In the genomic region with DNA sequence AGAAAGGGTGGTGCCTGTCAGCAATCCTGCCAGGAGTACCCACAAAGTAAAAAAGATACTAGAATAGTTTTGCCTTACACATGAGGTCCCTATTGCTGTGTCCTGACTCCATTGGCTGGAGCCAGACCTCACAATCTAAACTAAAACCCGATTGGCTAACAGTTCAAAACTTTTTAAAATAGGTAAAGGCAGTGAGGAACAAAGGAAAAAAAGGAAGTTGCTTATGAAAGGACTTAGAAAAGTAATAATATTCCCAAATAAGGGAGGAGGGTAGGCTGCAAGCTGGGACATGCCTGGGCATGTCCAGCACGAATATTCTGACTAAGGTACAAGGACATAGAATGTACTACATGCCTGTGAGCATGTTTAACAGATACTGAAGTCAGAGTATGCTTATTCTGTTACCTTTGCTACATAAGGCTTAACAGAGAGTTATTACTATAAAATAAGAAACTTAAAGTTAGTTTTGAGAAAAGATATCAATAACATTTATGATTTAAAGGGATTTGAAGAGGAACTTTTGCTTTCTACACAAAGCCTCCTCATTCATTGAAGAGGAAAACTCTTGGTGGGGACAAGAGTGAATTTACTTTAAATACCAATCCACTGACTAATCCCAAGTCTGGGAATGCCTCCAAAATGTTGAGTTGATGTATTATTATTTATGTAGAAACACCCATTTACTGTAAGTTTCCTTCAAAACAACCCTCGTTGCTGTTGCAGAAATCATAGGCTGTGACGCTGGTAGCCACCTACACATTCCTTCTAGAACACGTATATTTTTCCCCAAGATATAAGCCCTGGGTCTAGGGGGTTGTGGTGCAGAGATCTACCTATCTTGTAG, we compare ENCODE assay signal across 9 cellular contexts. TPM values are rescaled to one million over a fixed set of nuclear protein-coding genes. Genes with fewer than 3 reads are reported as not detected.
DNase-seq lines count a peak whose midpoint lies in the region; ATAC-seq and TF ChIP-seq lines count a peak whose summit lies in the region.
"Had no signal": no experiment of that assay in that cellular context is flagged by ENCODE, and none has a peak within 500 bp of the region (broad histone marks: within the 10 kb centered on the region; RNA-seq: fewer than 3 reads in every experiment).

No MANE protein-coding gene starts in this region.

- H3K4me3 ChIP-seq in adrenal gland (peak overlapping the region in 1 of 4 donors; percentile 0), tibial artery (no peak overlapping the region)

- intact Hi-C loops in adrenal gland (cut with DNase I) = no loop called here
- intact Hi-C loops in tibial artery (cut with DNase I; ENCODE audit: low total_unique reads) = no loop called here

- no peaks in the 10 kb centered on the region for H3K9me3 ChIP-seq in adrenal gland (replicated peaks in 1 of 3)
- H3K9me3 ChIP-seq in tibial artery = no peaks in the 10 kb centered on the region

- H3K36me3 ChIP-seq in adrenal gland (replicated peaks in 1 of 2) (no peaks in the 10 kb centered on the region), tibial artery (no peaks in the 10 kb centered on the region)

- TF ChIP-seq CTCF in adrenal gland (IDR thresholded peaks at IDR 0.05) (no peak), tibial artery (IDR thresholded peaks at IDR 0.05) (no peak)

- ATAC-seq in HG03460 (IDR thresholded peaks at IDR 0.05; ENCODE audit: unreplicated experiment) = no peak

- 24 to 34% (median 32%) methylated on average over 5 of the region's 5 CpGs for WGBS in adrenal gland, 4 donors

- peaks cover 18 to 19% of the 10 kb centered on the region in 2 donors for H3K4me1 ChIP-seq in adrenal gland (replicated peaks in 1 of 2)
- H3K4me1 ChIP-seq in tibial artery = peaks cover 0 to 25% (median 14%) of the 10 kb centered on the region in 4 donors

- DNase-seq in SKM-1 treated with dmso at 0.1 percent for 144 hours (lab: John Stamatoyannopoulos, UW; ENCODE audit: unreplicated experiment) (peak; percentile 63), SKM-1 (lab: John Stamatoyannopoulos, UW; ENCODE audit: unreplicated experiment) (no peak), adrenal gland (peak; percentile 33 to 78 (median 69)), iPS-NIHi11 (ENCODE audit: low spot score) (peak; percentile 22), tibial artery (no peak), occipital lobe (lab: John Stamatoyannopoulos, UW) (no peak)
- no peak for DNase-seq in activated CD4-positive, CD25-positive, alpha-beta regulatory T cell (lab: John Stamatoyannopoulos, UW)
- DNase-seq: COR-L47 had no signal

- H3K27ac ChIP-seq in adrenal gland (peak overlapping the region; percentile 75 to 88 (median 87)), tibial artery (peak overlapping the region; percentile 60 to 61)

- H3K27me3 ChIP-seq in adrenal gland = no peaks in the 10 kb centered on the region
- H3K27me3 ChIP-seq in tibial artery = no peaks in the 10 kb centered on the region

- peak in 1 of 2 donors; percentile 36 for TF ChIP-seq POLR2A in adrenal gland (IDR thresholded peaks at IDR 0.05)

RNA-seq across cellular contexts. Expression of gene MTHFD1L, which starts 8.2 kb away (rescaled TPM):
- total RNA-seq in adrenal gland = 10 to 100 TPM; 12.5 to 28.8 (median 20.5) TPM
- polyA plus RNA-seq in adrenal gland = 10 to 100 TPM in 1 of 3 donors, 1 to 10 TPM in 2; 8.5 to 16.8 (median 9.8) TPM
- total RNA-seq in occipital lobe = 18.4 TPM

Comparison
In these comparisons a context has a peak if more than half of its experiments do, and no peak if none do; other contexts are left out.
1. DNase-seq: peak in SKM-1 treated with dmso at 0.1 percent for 144 hours (single experiment), adrenal gland (7 of 7) and iPS-NIHi11 (single experiment); none in SKM-1 (single experiment), tibial artery (0 of 2), activated CD4-positive, CD25-positive, alpha-beta regulatory T cell (0 of 4) and occipital lobe (single experiment).